In genomic region chr1:90291431-90291830, GRCh38 we compare ENCODE assay signal across 6 cellular contexts.
DNase-seq lines count a peak whose midpoint lies in the region; FAIRE-seq and TF ChIP-seq lines count a peak whose summit lies in the region.
"Not testable (repeated sequence)": the region's sequence is repeated elsewhere in the genome, so short reads cannot be mapped to it uniquely, and the experiment has no call there.

No MANE protein-coding gene starts in this region.

- peak overlapping the region; percentile 91 for H3K27ac ChIP-seq in SK-N-MC

- not testable (repeated sequence) for H3K9ac ChIP-seq in SK-N-MC (ENCODE audit: insufficient read length)

- H3K9me3 Mint-ChIP-seq in nephron: not testable (repeated sequence)

- not testable (repeated sequence) for H3K36me3 Mint-ChIP-seq in nephron (ENCODE audit: low read depth)

- FAIRE-seq in islet of Langerhans (lab: Jason Lieb, UNC): peak; percentile 80

- H3K4me1 Mint-ChIP-seq in nephron: peaks cover 20% of the 10 kb centered on the region

- H3K4me3 Mint-ChIP-seq in nephron: not testable (repeated sequence)

- peak overlapping the region; percentile 31 for H3K4me3 ChIP-seq in SK-N-MC
- H3K4me3 ChIP-seq in astrocyte of the cerebellum (ENCODE audit: low read depth, low read length); fibroblast of mammary gland (ENCODE audit: control insufficient read depth, low read depth, low read length): not testable (repeated sequence)

- not testable (repeated sequence) for H3K9me3 ChIP-seq in SK-N-MC (ENCODE audit: low read depth, low read length)

- not testable (repeated sequence) for H3K27me3 Mint-ChIP-seq in nephron (ENCODE audit: low read depth)

- H3K36me3 ChIP-seq in SK-N-MC (ENCODE audit: insufficient read depth, low read length): not testable (repeated sequence)

- TF ChIP-seq CTCF in astrocyte of the cerebellum (IDR thresholded peaks at IDR 0.05; ENCODE audit: low read depth, low read length, missing control alignments); fibroblast of mammary gland (conservative IDR thresholded peaks at IDR 0.05; ENCODE audit: control insufficient read depth, insufficient read depth, low read depth, low read length); nephron (IDR thresholded peaks at IDR 0.05; ENCODE audit: unreplicated experiment in 3 of 3): not testable (repeated sequence)

- peak overlapping the region; percentile 6 to 13 (median 7) for H3K27ac Mint-ChIP-seq in nephron

- DNase-seq in HS-5 (ENCODE audit: low read depth): peak; percentile 16
- DNase-seq in SK-N-MC (ENCODE audit: low read depth, low spot score): peak; percentile 72
- DNase-seq in astrocyte of the cerebellum (ENCODE audit: low read depth): peak; percentile 6
- peak; percentile 18 for DNase-seq in fibroblast of mammary gland (ENCODE audit: low read depth)

- in situ Hi-C loops in astrocyte of the cerebellum (cut with HindIII; ENCODE audit: low sequenced_read_pairs): not testable (repeated sequence)

Comparison
In these comparisons a context has a peak if more than half of its experiments do, and no peak if none do; other contexts are left out.
1. DNase-seq: peak in every context shown above with its lines; median percentile 72 in SK-N-MC; 18 in fibroblast of mammary gland; 16 in HS-5; 6 in astrocyte of the cerebellum.